6 cellular contexts compared by ENCODE assay signal in the genomic region with DNA sequence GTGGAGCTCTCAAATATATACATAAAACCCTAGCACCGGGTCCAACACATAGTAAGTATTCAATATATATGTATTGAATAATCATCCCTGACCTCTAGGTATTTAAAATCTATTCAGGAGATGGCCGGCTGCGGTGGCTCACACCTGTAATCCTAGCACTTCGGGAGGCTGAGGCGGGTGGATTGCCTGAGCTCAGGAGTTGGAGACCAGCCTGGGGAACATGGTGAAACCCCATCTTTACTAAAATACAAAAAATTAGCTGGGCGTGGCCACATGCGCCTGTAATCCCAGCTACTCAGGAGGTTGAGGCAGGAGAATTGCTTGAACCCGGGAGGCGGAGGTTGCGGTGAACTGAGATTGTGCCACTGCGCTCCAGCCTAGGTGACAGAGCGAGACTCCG. TPM values are rescaled to one million over a fixed set of nuclear protein-coding genes. Genes with fewer than 3 reads are reported as not detected.
DNase-seq lines count a peak whose midpoint lies in the region; ATAC-seq and TF ChIP-seq lines count a peak whose summit lies in the region.
"Not testable (repeated sequence)": the region's sequence is repeated elsewhere in the genome, so short reads cannot be mapped to it uniquely, and the experiment has no call there.

No MANE protein-coding gene starts in this region.

- intact Hi-C loops in activated T-helper 2 cell treated with anti-CD3 and anti-CD28 coated beads, Interferon-gamma antibody, Interleukin-2, Interleukin-4, amounts not matched to agents 10 μg/mL and 5 μg/mL and 100 μg/mL, durations not matched to agents 14 hours and 24 hours and 36 hours (cut with micrococcal nuclease) = loop anchor here (5.0 to 10.0 kb wide), 2 partner anchors 642 to 1009 kb away; partner anchors contain the start of genes HSD17B8, RXRB, SLC39A7 and TAP2

- H3K27ac Mint-ChIP-seq in CD4-positive, CD25-positive, alpha-beta regulatory T cell = peak overlapping the region; percentile 98 to 99 (median 99)
- peak overlapping the region; percentile 95 for H3K27ac Mint-ChIP-seq in activated T-helper 2 cell treated with anti-CD3 and anti-CD28 coated beads, Interferon-gamma antibody, Interleukin-2, Interleukin-4, amounts not matched to agents 10 μg/mL and 5 μg/mL and 100 μg/mL, durations not matched to agents 14 hours and 24 hours and 36 hours
- H3K27ac Mint-ChIP-seq in endodermal cell = peak overlapping the region; percentile 64

- not testable (repeated sequence) for H3K18ac ChIP-seq in mesenchymal stem cell (ENCODE audit: low read depth in 1 of 2, low read length in 2 of 2)

- H3K9me3 Mint-ChIP-seq in CD4-positive, CD25-positive, alpha-beta regulatory T cell; activated T-helper 2 cell treated with anti-CD3 and anti-CD28 coated beads, Interferon-gamma antibody, Interleukin-2, Interleukin-4, amounts not matched to agents 10 μg/mL and 5 μg/mL and 100 μg/mL, durations not matched to agents 14 hours and 24 hours and 36 hours; endodermal cell: not testable (repeated sequence)

- ATAC-seq in CD4-positive, CD25-positive, alpha-beta regulatory T cell (ENCODE audit: low read depth in 2 of 2) = not testable (repeated sequence)

- peak overlapping the region; percentile 99 for H2BK120ac ChIP-seq in mesenchymal stem cell (ENCODE audit: low read depth, low read length)

- not testable (repeated sequence) for TF ChIP-seq CTCF in NB4 (IDR thresholded peaks at IDR 0.05; ENCODE audit: low read depth, low read length); endodermal cell (conservative IDR thresholded peaks at IDR 0.05); smooth muscle cell (IDR thresholded peaks at IDR 0.05; ENCODE audit: borderline replicate concordance, insufficient read depth, poor library complexity, severe bottlenecking)

- peak overlapping the region; percentile 88 for H3K27ac ChIP-seq in CD4-positive, CD25-positive, alpha-beta regulatory T cell (ENCODE audit: insufficient read depth, low read length, poor library complexity, severe bottlenecking)
- not testable (repeated sequence) for H3K27ac ChIP-seq in endodermal cell (ENCODE audit: low read depth, low read length); mesenchymal stem cell (ENCODE audit: low read length, poor library complexity, severe bottlenecking)
- peak overlapping the region; percentile 52 for H3K27ac ChIP-seq in smooth muscle cell (ENCODE audit: low read depth)

- not testable (repeated sequence) for H3K36me3 Mint-ChIP-seq in CD4-positive, CD25-positive, alpha-beta regulatory T cell; endodermal cell (ENCODE audit: low read depth)
- H3K36me3 Mint-ChIP-seq in activated T-helper 2 cell treated with anti-CD3 and anti-CD28 coated beads, Interferon-gamma antibody, Interleukin-2, Interleukin-4, amounts not matched to agents 10 μg/mL and 5 μg/mL and 100 μg/mL, durations not matched to agents 14 hours and 24 hours and 36 hours (ENCODE audit: low read depth) = peaks cover 32% of the 10 kb centered on the region

- H3K4me1 ChIP-seq in CD4-positive, CD25-positive, alpha-beta regulatory T cell (ENCODE audit: control insufficient read depth, insufficient read depth, low read length, poor library complexity, severe bottlenecking) = peaks cover 73% of the 10 kb centered on the region
- not testable (repeated sequence) for H3K4me1 ChIP-seq in endodermal cell (ENCODE audit: control insufficient read depth, insufficient read depth, low read length)
- H3K4me1 ChIP-seq in mesenchymal stem cell (ENCODE audit: control insufficient read depth, insufficient read depth, low read depth, low read length) = peaks cover 38% of the 10 kb centered on the region
- peaks cover 42% of the 10 kb centered on the region for H3K4me1 ChIP-seq in smooth muscle cell (ENCODE audit: low read depth)

- not testable (repeated sequence) for H3K4me2 ChIP-seq in mesenchymal stem cell (ENCODE audit: low read length, poor library complexity, severe bottlenecking)
- peak overlapping the region; percentile 77 for H3K4me2 ChIP-seq in smooth muscle cell

- not testable (repeated sequence) for H2BK12ac ChIP-seq in mesenchymal stem cell (ENCODE audit: low read length in 2 of 2)

- H3K14ac ChIP-seq in mesenchymal stem cell (ENCODE audit: low read length in 2 of 2) = not testable (repeated sequence)

- H4K91ac ChIP-seq in mesenchymal stem cell (ENCODE audit: low read length) = peak overlapping the region; percentile 98

- H3K4ac ChIP-seq in mesenchymal stem cell (ENCODE audit: low read depth in 1 of 2, low read length in 2 of 2) = peak overlapping the region in 1 of 2 experiments; percentile 85

- not testable (repeated sequence) for TF ChIP-seq POLR2A in NB4 (IDR thresholded peaks at IDR 0.05; ENCODE audit: extremely low read depth, insufficient read length)

- not testable (repeated sequence) for H2AK5ac ChIP-seq in mesenchymal stem cell (ENCODE audit: low read length, severe bottlenecking)

- peaks cover 13% of the 10 kb centered on the region for H3K27me3 Mint-ChIP-seq in CD4-positive, CD25-positive, alpha-beta regulatory T cell
- not testable (repeated sequence) for H3K27me3 Mint-ChIP-seq in activated T-helper 2 cell treated with anti-CD3 and anti-CD28 coated beads, Interferon-gamma antibody, Interleukin-2, Interleukin-4, amounts not matched to agents 10 μg/mL and 5 μg/mL and 100 μg/mL, durations not matched to agents 14 hours and 24 hours and 36 hours (ENCODE audit: low read depth); endodermal cell (ENCODE audit: insufficient read depth)

- H3F3A ChIP-seq in smooth muscle cell (ENCODE audit: low read depth) = peaks cover 23% of the 10 kb centered on the region

- peaks cover 22 to 48% (median 37%) of the 10 kb centered on the region in 4 donors for H3K4me1 Mint-ChIP-seq in CD4-positive, CD25-positive, alpha-beta regulatory T cell
- H3K4me1 Mint-ChIP-seq in activated T-helper 2 cell treated with anti-CD3 and anti-CD28 coated beads, Interferon-gamma antibody, Interleukin-2, Interleukin-4, amounts not matched to agents 10 μg/mL and 5 μg/mL and 100 μg/mL, durations not matched to agents 14 hours and 24 hours and 36 hours (ENCODE audit: low read depth) = peaks cover 45% of the 10 kb centered on the region
- peaks cover 37% of the 10 kb centered on the region for H3K4me1 Mint-ChIP-seq in endodermal cell

- H4K20me1 ChIP-seq in smooth muscle cell (ENCODE audit: low read depth) = not testable (repeated sequence)

- H2BK5ac ChIP-seq in mesenchymal stem cell (ENCODE audit: low read depth, low read length, poor library complexity, severe bottlenecking) = not testable (repeated sequence)

- not testable (repeated sequence) for H3K23ac ChIP-seq in mesenchymal stem cell (ENCODE audit: low read length in 2 of 2)

- H2BK15ac ChIP-seq in mesenchymal stem cell (ENCODE audit: low read depth, poor library complexity, severe bottlenecking) = peak overlapping the region; percentile 39

- H4K8ac ChIP-seq in mesenchymal stem cell (ENCODE audit: low read length) = peak overlapping the region; percentile 100

- peak overlapping the region; percentile 84 for H3K4me3 ChIP-seq in CD4-positive, CD25-positive, alpha-beta regulatory T cell (ENCODE audit: low read depth, low read length)
- H3K4me3 ChIP-seq in NB4 (ENCODE audit: low read depth, low read length) (peak overlapping the region; percentile 65), smooth muscle cell (peak overlapping the region; percentile 3)
- H3K4me3 ChIP-seq in endodermal cell (ENCODE audit: low read length); mesenchymal stem cell (ENCODE audit: insufficient read depth in 1 of 2, low read depth in 1 of 2, low read length in 2 of 2): not testable (repeated sequence)

- DNase-seq in CD4-positive, CD25-positive, alpha-beta regulatory T cell; NB4 (ENCODE audit: low read depth); activated T-helper 2 cell treated with anti-CD3 and anti-CD28 coated beads, Interferon-gamma antibody, Interleukin-2, Interleukin-4, amounts not matched to agents 10 μg/mL and 5 μg/mL and 100 μg/mL, durations not matched to agents 14 hours and 24 hours and 36 hours (ENCODE audit: low spot score); endodermal cell; mesenchymal stem cell; smooth muscle cell (lab: John Stamatoyannopoulos, UW; ENCODE audit: unreplicated experiment): not testable (repeated sequence)

- peak overlapping the region; percentile 99 to 100 (median 99) for H3K4me3 Mint-ChIP-seq in CD4-positive, CD25-positive, alpha-beta regulatory T cell
- H3K4me3 Mint-ChIP-seq in activated T-helper 2 cell treated with anti-CD3 and anti-CD28 coated beads, Interferon-gamma antibody, Interleukin-2, Interleukin-4, amounts not matched to agents 10 μg/mL and 5 μg/mL and 100 μg/mL, durations not matched to agents 14 hours and 24 hours and 36 hours (ENCODE audit: low read depth) = peak overlapping the region; percentile 97
- peak overlapping the region; percentile 32 for H3K4me3 Mint-ChIP-seq in endodermal cell

- H3K9me3 ChIP-seq in CD4-positive, CD25-positive, alpha-beta regulatory T cell (ENCODE audit: control insufficient read depth in 2 of 2, low read length in 2 of 2); endodermal cell (ENCODE audit: control insufficient read depth, low read length); mesenchymal stem cell (ENCODE audit: control insufficient read depth, low read length); smooth muscle cell (replicated peaks; ENCODE audit: low read depth): not testable (repeated sequence)

- H3K79me1 ChIP-seq in mesenchymal stem cell (replicated peaks; ENCODE audit: low read length, poor library complexity, severe bottlenecking) = peaks cover 12% of the 10 kb centered on the region

- not testable (repeated sequence) for H2AFZ ChIP-seq in mesenchymal stem cell (ENCODE audit: low read depth, low read length)
- peak overlapping the region; percentile 4 for H2AFZ ChIP-seq in smooth muscle cell (ENCODE audit: low read depth)

- H3K79me2 ChIP-seq in smooth muscle cell (ENCODE audit: low read depth) = peaks cover 17% of the 10 kb centered on the region

- WGBS in endodermal cell (ENCODE audit: insufficient coverage in 1 of 2, insufficient read length in 1 of 2), 2 experiments = 88% methylated on average over 9 to 12 of the region's 13 CpGs
- 96% methylated on average over 8 of the region's 13 CpGs for WGBS in mesenchymal stem cell
- 90% methylated on average over 13 of the region's 13 CpGs for WGBS in smooth muscle cell (ENCODE audit: low lambda C conversion rate)

- not testable (repeated sequence) for H3K36me3 ChIP-seq in CD4-positive, CD25-positive, alpha-beta regulatory T cell (ENCODE audit: control insufficient read depth, insufficient read depth, low read length); endodermal cell (ENCODE audit: control insufficient read depth, insufficient read depth, low read length); mesenchymal stem cell (ENCODE audit: control insufficient read depth in 1 of 2, insufficient read depth in 2 of 2, low read depth in 1 of 2, low read length in 2 of 2); smooth muscle cell (ENCODE audit: low read depth)

- not testable (repeated sequence) for H3K9ac ChIP-seq in endodermal cell (ENCODE audit: extremely low read depth, low read length, poor library complexity, severe bottlenecking)
- H3K9ac ChIP-seq in mesenchymal stem cell (ENCODE audit: low read length) (peak overlapping the region; percentile 36), smooth muscle cell (ENCODE audit: low read depth) (peak overlapping the region; percentile 50)

- H3K27me3 ChIP-seq in CD4-positive, CD25-positive, alpha-beta regulatory T cell (ENCODE audit: control insufficient read depth, insufficient read depth, low read length); endodermal cell (ENCODE audit: control insufficient read depth, insufficient read depth, low read length, poor library complexity, severe bottlenecking); mesenchymal stem cell (ENCODE audit: control insufficient read depth in 1 of 2, insufficient read depth in 1 of 2, low read length in 2 of 2); smooth muscle cell (ENCODE audit: low read depth): not testable (repeated sequence)

RNA-seq across cellular contexts. Expression of gene GPSM3, which starts 0.7 kb away (rescaled TPM):
- total RNA-seq in CD4-positive, CD25-positive, alpha-beta regulatory T cell = 202 TPM
- 100 to 1,000 TPM in 2 of 4 donors, 10 to 100 TPM in 2; 82.4 to 109 (median 96.1) TPM for polyA plus RNA-seq in CD4-positive, CD25-positive, alpha-beta regulatory T cell
- total RNA-seq in activated T-helper 2 cell treated with anti-CD3 and anti-CD28 coated beads, Interferon-gamma antibody, Interleukin-2, Interleukin-4, amounts not matched to agents 10 μg/mL and 5 μg/mL and 100 μg/mL, durations not matched to agents 14 hours and 24 hours and 36 hours = 84.2 and 90.7 TPM in 2 replicates
- total RNA-seq in endodermal cell (10 to 100 TPM; 12.9 to 25.0 TPM), smooth muscle cell (4.8 and 5.3 TPM in 2 replicates)
- 5.7 TPM for polyA plus RNA-seq in endodermal cell (2013, experiment 1 of 2)
- polyA plus RNA-seq in endodermal cell (2013, experiment 2 of 2) = 6.7 TPM
- polyA plus RNA-seq in mesenchymal stem cell (2013, experiment 1 of 2) = 15.7 TPM
- 14.7 TPM for polyA plus RNA-seq in mesenchymal stem cell (2013, experiment 2 of 2)
- polyA plus RNA-seq in smooth muscle cell = 14.2 and 15.6 TPM in 2 replicates

RNA-seq across cellular contexts. Expression of gene PBX2, which starts 3.1 kb away (rescaled TPM):
- total RNA-seq in CD4-positive, CD25-positive, alpha-beta regulatory T cell = 106 TPM
- polyA plus RNA-seq in CD4-positive, CD25-positive, alpha-beta regulatory T cell = 1 to 10 TPM; 1.7 to 2.7 (median 1.9) TPM
- total RNA-seq in activated T-helper 2 cell treated with anti-CD3 and anti-CD28 coated beads, Interferon-gamma antibody, Interleukin-2, Interleukin-4, amounts not matched to agents 10 μg/mL and 5 μg/mL and 100 μg/mL, durations not matched to agents 14 hours and 24 hours and 36 hours = 80.8 and 85.2 TPM in 2 replicates
- total RNA-seq in endodermal cell = 100 to 1,000 TPM; 246 to 263 TPM
- 184 TPM for polyA plus RNA-seq in endodermal cell (2013, experiment 1 of 2)
- polyA plus RNA-seq in endodermal cell (2013, experiment 2 of 2) = 171 TPM
- polyA plus RNA-seq in mesenchymal stem cell (2013, experiment 1 of 2) = 81.5 TPM
- polyA plus RNA-seq in mesenchymal stem cell (2013, experiment 2 of 2) = 78.7 TPM
- total RNA-seq in smooth muscle cell = 33.2 and 43.6 TPM in 2 replicates
- 11.6 and 14.0 TPM in 2 replicates for polyA plus RNA-seq in smooth muscle cell

RNA-seq across cellular contexts. Expression of gene AGER, which starts 9.0 kb away (rescaled TPM):
- total RNA-seq in CD4-positive, CD25-positive, alpha-beta regulatory T cell = 27.8 TPM
- under 1 TPM in 2 of 4 donors, not detected in 2; 0.44 to 0.52 TPM for polyA plus RNA-seq in CD4-positive, CD25-positive, alpha-beta regulatory T cell
- total RNA-seq in activated T-helper 2 cell treated with anti-CD3 and anti-CD28 coated beads, Interferon-gamma antibody, Interleukin-2, Interleukin-4, amounts not matched to agents 10 μg/mL and 5 μg/mL and 100 μg/mL, durations not matched to agents 14 hours and 24 hours and 36 hours = 18.5 and 20.9 TPM in 2 replicates
- total RNA-seq in endodermal cell (10 to 100 TPM; 29.8 to 35.2 TPM), smooth muscle cell (0.81 and 2.6 TPM in 2 replicates)
- 16.4 TPM for polyA plus RNA-seq in endodermal cell (2013, experiment 1 of 2)
- polyA plus RNA-seq in endodermal cell (2013, experiment 2 of 2) = 11.9 TPM
- 6.5 TPM for polyA plus RNA-seq in mesenchymal stem cell (2013, experiment 1 of 2)
- 6.1 TPM for polyA plus RNA-seq in mesenchymal stem cell (2013, experiment 2 of 2)
- polyA plus RNA-seq in smooth muscle cell = 2.5 and 6.4 TPM in 2 replicates

RNA-seq across cellular contexts. Expression of gene RNF5, which starts 14.9 kb away (rescaled TPM):
- 30.0 TPM for total RNA-seq in CD4-positive, CD25-positive, alpha-beta regulatory T cell
- polyA plus RNA-seq in CD4-positive, CD25-positive, alpha-beta regulatory T cell = 100 to 1,000 TPM; 117 to 135 (median 131) TPM
- 61.9 and 63.8 TPM in 2 replicates for total RNA-seq in activated T-helper 2 cell treated with anti-CD3 and anti-CD28 coated beads, Interferon-gamma antibody, Interleukin-2, Interleukin-4, amounts not matched to agents 10 μg/mL and 5 μg/mL and 100 μg/mL, durations not matched to agents 14 hours and 24 hours and 36 hours
- total RNA-seq in endodermal cell (10 to 100 TPM; 68.0 to 71.3 TPM), smooth muscle cell (49.3 and 58.1 TPM in 2 replicates)
- 114 TPM for polyA plus RNA-seq in endodermal cell (2013, experiment 1 of 2)
- polyA plus RNA-seq in endodermal cell (2013, experiment 2 of 2) = 109 TPM
- polyA plus RNA-seq in mesenchymal stem cell (2013, experiment 1 of 2) = 45.5 TPM
- polyA plus RNA-seq in mesenchymal stem cell (2013, experiment 2 of 2) = 46.5 TPM
- polyA plus RNA-seq in smooth muscle cell = 74.0 and 75.9 TPM in 2 replicates

RNA-seq across cellular contexts. Expression of gene AGPAT1, which starts 17.2 kb away (rescaled TPM):
- total RNA-seq in CD4-positive, CD25-positive, alpha-beta regulatory T cell = 23.9 TPM
- polyA plus RNA-seq in CD4-positive, CD25-positive, alpha-beta regulatory T cell = 10 to 100 TPM; 11.8 to 15.2 (median 14.3) TPM
- total RNA-seq in activated T-helper 2 cell treated with anti-CD3 and anti-CD28 coated beads, Interferon-gamma antibody, Interleukin-2, Interleukin-4, amounts not matched to agents 10 μg/mL and 5 μg/mL and 100 μg/mL, durations not matched to agents 14 hours and 24 hours and 36 hours = 32.0 and 32.9 TPM in 2 replicates
- total RNA-seq in endodermal cell (100 to 1,000 TPM; 124 to 147 TPM), smooth muscle cell (60.5 and 71.1 TPM in 2 replicates)
- 126 TPM for polyA plus RNA-seq in endodermal cell (2013, experiment 1 of 2)
- 113 TPM for polyA plus RNA-seq in endodermal cell (2013, experiment 2 of 2)
- 85.8 TPM for polyA plus RNA-seq in mesenchymal stem cell (2013, experiment 1 of 2)
- 83.8 TPM for polyA plus RNA-seq in mesenchymal stem cell (2013, experiment 2 of 2)
- polyA plus RNA-seq in smooth muscle cell = 51.8 and 52.4 TPM in 2 replicates

Comparison
In these comparisons a context has a peak if more than half of its experiments do, and no peak if none do; other contexts are left out.
1. H3K4me3 Mint-ChIP-seq: peak in every context shown above with its lines; median percentile 99 in CD4-positive, CD25-positive, alpha-beta regulatory T cell; 97 in activated T-helper 2 cell treated with anti-CD3 and anti-CD28 coated beads, Interferon-gamma antibody, Interleukin-2, Interleukin-4, amounts not matched to agents 10 μg/mL and 5 μg/mL and 100 μg/mL, durations not matched to agents 14 hours and 24 hours and 36 hours; 32 in endodermal cell.